8 cellular contexts compared by ENCODE assay signal in the genomic region with DNA sequence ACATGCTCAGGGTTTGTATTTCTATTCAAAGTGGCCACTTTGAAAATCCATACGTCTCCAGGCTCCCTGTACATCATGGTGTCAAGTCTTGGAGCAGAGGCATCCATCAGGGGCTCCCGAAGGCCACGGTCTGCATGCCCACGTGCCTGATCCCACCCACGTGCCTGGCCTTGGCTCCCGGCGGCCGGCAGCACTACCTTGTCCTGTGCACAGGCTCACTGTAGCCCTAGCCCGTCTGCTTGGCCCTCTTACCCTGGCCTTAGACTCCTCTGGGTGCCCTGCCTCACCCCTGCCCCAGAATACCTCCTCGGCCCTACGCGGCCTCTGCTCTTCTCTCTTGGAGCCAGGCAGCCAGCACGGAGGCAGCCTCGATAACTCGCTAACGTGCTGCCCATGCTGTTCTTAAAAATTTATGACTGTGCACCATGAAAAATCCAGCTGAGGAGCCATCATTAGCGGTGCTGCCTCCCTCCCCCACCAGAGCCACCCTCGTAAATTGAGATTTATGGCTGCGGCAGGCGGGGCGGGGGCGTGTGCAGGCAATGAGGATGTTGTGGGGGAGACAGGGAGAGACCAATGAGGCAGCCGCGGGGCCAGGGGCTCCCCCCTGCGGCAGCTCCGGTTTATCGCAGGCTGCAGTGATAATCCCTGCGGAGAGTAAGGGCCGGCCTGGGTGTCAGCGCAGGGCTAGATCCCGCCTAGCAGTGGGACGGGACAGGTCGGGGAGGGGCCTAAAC. TPM values are rescaled to one million over a fixed set of nuclear protein-coding genes. Genes with fewer than 3 reads are reported as not detected.
DNase-seq lines count a peak whose midpoint lies in the region; ATAC-seq, FAIRE-seq and TF ChIP-seq lines count a peak whose summit lies in the region.

No MANE protein-coding gene starts in this region.

- H3K4me1 Mint-ChIP-seq in activated naive CD8-positive, alpha-beta T cell treated with anti-CD3 and anti-CD28 coated beads, Interleukin-2, amount 10 ng/mL, durations not matched to agents 7 days and 5 days, result peaks cover 11% of the 10 kb centered on the region

- intact Hi-C loops in kidney (cut with DNase I), result no loop called here

- ATAC-seq in activated naive CD8-positive, alpha-beta T cell treated with anti-CD3 and anti-CD28 coated beads, Interleukin-2, amount 10 ng/mL, durations not matched to agents 7 days and 5 days (ENCODE audit: low read depth), result peak; percentile 86
- ATAC-seq in GM19452 (IDR thresholded peaks at IDR 0.05; ENCODE audit: unreplicated experiment) (no peak), HG03139 (IDR thresholded peaks at IDR 0.05; ENCODE audit: unreplicated experiment) (no peak)

- peak overlapping the region; percentile 8 for H3K4me3 Mint-ChIP-seq in activated naive CD8-positive, alpha-beta T cell treated with anti-CD3 and anti-CD28 coated beads, Interleukin-2, amount 10 ng/mL, durations not matched to agents 7 days and 5 days

- POLR2A ChIA-PET in activated naive CD8-positive, alpha-beta T cell treated with anti-CD3 and anti-CD28 coated beads, Interleukin-2, amount 10 ng/mL, durations not matched to agents 7 days and 5 days (lab: Charles Lee), result interaction anchor here (1.7 kb wide), 1 partner anchor 25 kb away, joined by 5 read pairs; a partner anchor contains a TSS

- no peak overlapping the region for H3K9ac ChIP-seq in kidney (ENCODE audit: low read length in 2 of 2)

- no peaks in the 10 kb centered on the region for H3K9me3 ChIP-seq in kidney (ENCODE audit: control insufficient read depth in 1 of 2, low read length in 2 of 2)

- peaks cover 18 to 32% of the 10 kb centered on the region in 2 donors for H3K4me1 ChIP-seq in kidney (ENCODE audit: control insufficient read depth in 1 of 2, insufficient read depth in 1 of 2, low read depth in 1 of 2, low read length in 2 of 2)

- no peak overlapping the region for H3K27ac ChIP-seq in kidney (ENCODE audit: low read depth in 2 of 2, low read length in 2 of 2)

- H3K9me3 Mint-ChIP-seq in activated naive CD8-positive, alpha-beta T cell treated with anti-CD3 and anti-CD28 coated beads, Interleukin-2, amount 10 ng/mL, durations not matched to agents 7 days and 5 days, result no peaks in the 10 kb centered on the region

- H3K27ac Mint-ChIP-seq in activated naive CD8-positive, alpha-beta T cell treated with anti-CD3 and anti-CD28 coated beads, Interleukin-2, amount 10 ng/mL, durations not matched to agents 7 days and 5 days, result no peak overlapping the region

- in situ Hi-C loops in GM13976 (cut with MboI; ENCODE audit: low sequenced_read_pairs, unreplicated experiment), result no loop called here

- peak; percentile 69 for TF ChIP-seq CTCF in GM13976 (IDR thresholded peaks at IDR 0.05; ENCODE audit: borderline replicate concordance, control extremely low read depth, extremely low read depth, insufficient read depth, missing control alignments)
- peak; percentile 21 for TF ChIP-seq CTCF in kidney (IDR thresholded peaks at IDR 0.05; ENCODE audit: borderline replicate concordance, extremely low read depth, insufficient read depth)

- H3K36me3 ChIP-seq in kidney (ENCODE audit: control insufficient read depth in 1 of 2, insufficient read depth in 2 of 2, low read length in 2 of 2), result no peaks in the 10 kb centered on the region

- H3K36me3 Mint-ChIP-seq in activated naive CD8-positive, alpha-beta T cell treated with anti-CD3 and anti-CD28 coated beads, Interleukin-2, amount 10 ng/mL, durations not matched to agents 7 days and 5 days, result no peaks in the 10 kb centered on the region

- no peaks in the 10 kb centered on the region for H3K27me3 Mint-ChIP-seq in activated naive CD8-positive, alpha-beta T cell treated with anti-CD3 and anti-CD28 coated beads, Interleukin-2, amount 10 ng/mL, durations not matched to agents 7 days and 5 days

- FAIRE-seq in kidney (lab: Jason Lieb, UNC), result no peak

- no peak overlapping the region for H3K4me3 ChIP-seq in kidney (ENCODE audit: low read length in 2 of 2)

- DNase-seq in GM13976 (ENCODE audit: low spot score), result peak; percentile 87
- DNase-seq in NCI-H526 treated with DMSO at 0.1 percent for 48 hours (lab: John Stamatoyannopoulos, UW), result peak; percentile 82
- DNase-seq in activated naive CD8-positive, alpha-beta T cell treated with anti-CD3 and anti-CD28 coated beads, Interleukin-2, amount 10 ng/mL, durations not matched to agents 7 days and 5 days, result peak; percentile 69
- peak; percentile 93 for DNase-seq in kidney
- DNase-seq in stimulated activated CD4-positive, alpha-beta T cell treated with anti-CD3 and anti-CD28 coated beads, TNF-alpha, amount 100 ng/mL, for 24 hours (ENCODE audit: low read depth in 3 of 3), result peak in 2 of 3 experiments; percentile 8 to 51
- DNase-seq in NCI-H345 treated with DMSO at 0.1 percent for 48 hours (lab: John Stamatoyannopoulos, UW; ENCODE audit: unreplicated experiment), result no peak

RNA-seq across cellular contexts. Expression of a gene that starts 24.6 kb away (rescaled TPM):
- 10 to 100 TPM; 53.3 to 58.6 TPM for total RNA-seq in activated naive CD8-positive, alpha-beta T cell treated with anti-CD3 and anti-CD28 coated beads, Interleukin-2, amount 10 ng/mL, durations not matched to agents 7 days and 5 days
- 43.0 TPM for total RNA-seq in kidney
- 62.0 TPM for polyA plus RNA-seq in kidney (ENCODE audit: insufficient read depth, low read depth, low replicate concordance)
